9 cellular contexts compared by ENCODE assay signal in the genomic region with DNA sequence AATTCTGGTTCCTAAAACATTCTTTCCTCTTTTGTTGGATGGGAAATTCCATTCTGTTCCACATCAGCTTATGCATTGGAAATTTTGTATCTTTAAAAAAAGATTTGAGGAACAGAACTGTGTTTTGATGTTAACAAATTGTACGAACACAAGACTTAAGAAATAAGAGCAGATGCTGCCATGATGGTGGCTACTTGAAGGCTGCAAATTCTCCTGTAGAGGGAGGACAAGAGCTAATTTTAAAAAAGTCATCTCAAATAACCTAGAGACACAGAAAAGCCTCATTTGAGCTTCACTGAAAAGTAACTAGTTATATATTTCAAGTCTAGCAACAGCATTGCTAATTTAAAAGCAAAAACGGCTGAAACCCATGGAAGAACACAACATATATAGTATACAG.
A peak's percentile ranks its signal among the peaks of the same experiment; 100 is the strongest.
DNase-seq lines count a peak whose midpoint lies in the region; ATAC-seq and TF ChIP-seq lines count a peak whose summit lies in the region.
"Had no signal": no experiment of that assay in that cellular context is flagged by ENCODE, and none has a peak within 500 bp of the region (broad histone marks: within the 10 kb centered on the region; RNA-seq: fewer than 3 reads in every experiment).

No MANE protein-coding gene starts in this region.

- DNase-seq in AG08395 (ENCODE audit: low spot score) (peak; percentile 26), GM12865 (ENCODE audit: low read depth) (peak; percentile 12), RWPE2 (ENCODE audit: low spot score) (no peak), foreskin melanocyte (peak; percentile 9), GDM1 (lab: John Stamatoyannopoulos, UW) (no peak)
- DNase-seq in activated CD4-positive, alpha-beta T cell treated with anti-CD3 and anti-CD28 coated beads for 48 hours, result no peak

- ATAC-seq in RWPE2 (ENCODE audit: low read depth), result 0 out of 3 replicates have a peak, but pooled peaks have one; percentile 29
- no peak for ATAC-seq in GM18867 (IDR thresholded peaks at IDR 0.05; ENCODE audit: unreplicated experiment)
- ATAC-seq in GM19023 (IDR thresholded peaks at IDR 0.05; ENCODE audit: unreplicated experiment), result no peak

- 0 out of 2 replicates have a peak, but pooled peaks cover 3% of the 10 kb centered on the region for H3K36me3 ChIP-seq in RWPE2 (ENCODE audit: low read depth)

- no peaks in the 10 kb centered on the region for H3K4me1 ChIP-seq in RWPE2 (ENCODE audit: insufficient read depth, poor library complexity, severe bottlenecking)

- TF ChIP-seq CTCF in GM12865 (IDR thresholded peaks at IDR 0.05; ENCODE audit: insufficient read depth, low read depth, low read length, missing control alignments), result peak; percentile 13
- peak; percentile 59 for TF ChIP-seq CTCF in RWPE2 (IDR thresholded peaks at IDR 0.05; ENCODE audit: poor library complexity, severe bottlenecking)

- no peaks in the 10 kb centered on the region for H3K9me3 ChIP-seq in RWPE2 (ENCODE audit: severe bottlenecking)

- no peak overlapping the region for H3K4me3 ChIP-seq in GM12865 (ENCODE audit: low read depth, low read length)
- H3K4me3 ChIP-seq in RWPE2 (ENCODE audit: severe bottlenecking), result no peak overlapping the region
- H3K4me3 ChIP-seq: coronary artery had no signal

- H3K27ac ChIP-seq in RWPE2 (ENCODE audit: poor library complexity, severe bottlenecking), result no peak overlapping the region
- H3K27ac ChIP-seq: coronary artery had no signal

- no peaks in the 10 kb centered on the region for H3K27me3 ChIP-seq in RWPE2 (ENCODE audit: insufficient read depth, poor library complexity, severe bottlenecking)

Comparison
In these comparisons a context has a peak if more than half of its experiments do, and no peak if none do; other contexts are left out.
1. DNase-seq: peak in AG08395 (single experiment), GM12865 (single experiment) and foreskin melanocyte (single experiment); none in RWPE2 (single experiment), GDM1 (single experiment) and activated CD4-positive, alpha-beta T cell treated with anti-CD3 and anti-CD28 coated beads for 48 hours (single experiment).